In the genomic region with DNA sequence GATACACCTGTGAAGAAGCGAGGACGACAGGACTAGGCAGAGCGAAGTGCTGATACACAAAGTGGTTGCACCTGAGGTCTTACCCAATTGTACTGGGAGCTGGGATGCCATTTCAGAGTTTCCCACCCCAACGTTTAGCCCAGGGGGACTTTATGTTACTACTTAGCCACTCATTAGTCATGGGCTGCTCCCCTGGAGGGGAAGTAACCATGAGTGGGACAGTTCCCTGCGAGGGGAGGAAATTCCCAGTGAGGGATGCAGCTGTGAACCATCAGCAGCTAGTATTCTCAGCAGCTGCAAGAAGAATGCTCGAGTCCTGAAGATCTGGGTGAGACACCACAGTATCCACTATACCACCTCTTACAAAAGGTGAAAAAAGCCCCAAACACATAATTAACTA, we compare ENCODE assay signal across 20 cellular contexts.
"Had no signal": no experiment of that assay in that cellular context is flagged by ENCODE, and none has a peak within 500 bp of the region (broad histone marks: within the 10 kb centered on the region; RNA-seq: fewer than 3 reads in every experiment).

No MANE protein-coding gene starts in this region.

- H3K36me3 ChIP-seq: ascending aorta, cardiac muscle cell had no signal

- H3K9me3 Mint-ChIP-seq: activated naive CD8-positive, alpha-beta T cell treated with anti-CD3 and anti-CD28 coated beads, Interleukin-2, amount 10 ng/mL, durations not matched to agents 7 days and 5 days; activated T-cell treated with anti-CD3 and anti-CD28 coated beads, Interleukin-2, amount 50 U/mL, for 72 hours had no signal

- H3K4me3 ChIP-seq: ascending aorta, cardiac muscle cell had no signal

- H3K4me3 Mint-ChIP-seq: activated CD8-positive, alpha-beta T cell treated with anti-CD3 and anti-CD28 coated beads for 36 hours; activated naive CD4-positive, alpha-beta T cell treated with anti-CD3 and anti-CD28 coated beads, Interleukin-2, amount 10 ng/mL, durations not matched to agents 7 days and 5 days; activated naive CD8-positive, alpha-beta T cell treated with anti-CD3 and anti-CD28 coated beads, Interleukin-2, amount 10 ng/mL, durations not matched to agents 7 days and 5 days; activated T-cell treated with anti-CD3 and anti-CD28 coated beads, Interleukin-2, amount 50 U/mL, for 72 hours; brain had no signal

- H3K27ac ChIP-seq: ascending aorta, cardiac muscle cell had no signal

- H3K27me3 Mint-ChIP-seq: activated naive CD4-positive, alpha-beta T cell treated with anti-CD3 and anti-CD28 coated beads, Interleukin-2, amount 10 ng/mL, durations not matched to agents 7 days and 5 days; activated naive CD8-positive, alpha-beta T cell treated with anti-CD3 and anti-CD28 coated beads, Interleukin-2, amount 10 ng/mL, durations not matched to agents 7 days and 5 days; brain had no signal

- H3K4me1 Mint-ChIP-seq: activated naive CD4-positive, alpha-beta T cell treated with anti-CD3 and anti-CD28 coated beads, Interleukin-2, amount 10 ng/mL, durations not matched to agents 7 days and 5 days; activated naive CD8-positive, alpha-beta T cell treated with anti-CD3 and anti-CD28 coated beads, Interleukin-2, amount 10 ng/mL, durations not matched to agents 7 days and 5 days; brain had no signal

- H3K27me3 ChIP-seq: ascending aorta, cardiac muscle cell had no signal

- H3K36me3 Mint-ChIP-seq: activated naive CD4-positive, alpha-beta T cell treated with anti-CD3 and anti-CD28 coated beads, Interleukin-2, amount 10 ng/mL, durations not matched to agents 7 days and 5 days; activated naive CD8-positive, alpha-beta T cell treated with anti-CD3 and anti-CD28 coated beads, Interleukin-2, amount 10 ng/mL, durations not matched to agents 7 days and 5 days; brain had no signal

- DNase-seq: activated CD4-positive, alpha-beta T cell treated with anti-CD3 and anti-CD28 coated beads for 4 hours; activated CD8-positive, alpha-beta memory T cell treated with anti-CD3 and anti-CD28 coated beads, Interleukin-2, amount 50 U/mL, for 4 hours; activated CD8-positive, alpha-beta T cell treated with anti-CD3 and anti-CD28 coated beads for 36 hours; activated gamma-delta T cell treated with Interleukin-2 at 50 U/mL for 16 hours; activated naive CD4-positive, alpha-beta T cell treated with anti-CD3 and anti-CD28 coated beads, Interleukin-2, amount 10 ng/mL, durations not matched to agents 7 days and 5 days; activated naive CD8-positive, alpha-beta T cell treated with anti-CD3 and anti-CD28 coated beads, Interleukin-2, amount 10 ng/mL, durations not matched to agents 7 days and 5 days; activated T-cell treated with anti-CD3 and anti-CD28 coated beads, Interleukin-2, amount 50 U/mL, for 72 hours; amniotic stem cell; NCI-H1092; NCI-H1417 treated with DMSO at 0.1 percent for 48 hours; NCI-H1694 treated with DMSO at 0.1 percent for 48 hours; NCI-H2029 treated with DMSO at 0.1 percent for 48 hours; NCI-H510A treated with DMSO at 0.1 percent for 48 hours; SW 1271 had no signal

- H3K27ac Mint-ChIP-seq: activated CD8-positive, alpha-beta T cell treated with anti-CD3 and anti-CD28 coated beads for 36 hours; activated naive CD4-positive, alpha-beta T cell treated with anti-CD3 and anti-CD28 coated beads, Interleukin-2, amount 10 ng/mL, durations not matched to agents 7 days and 5 days; activated naive CD8-positive, alpha-beta T cell treated with anti-CD3 and anti-CD28 coated beads, Interleukin-2, amount 10 ng/mL, durations not matched to agents 7 days and 5 days; activated T-cell treated with anti-CD3 and anti-CD28 coated beads, Interleukin-2, amount 50 U/mL, for 72 hours; activated T-helper 2 cell treated with anti-CD3 and anti-CD28 coated beads, Interferon-gamma antibody, Interleukin-2, Interleukin-4, amounts not matched to agents 10 μg/mL and 5 μg/mL and 100 μg/mL, durations not matched to agents 14 hours and 24 hours and 36 hours; brain had no signal

- ATAC-seq: activated CD8-positive, alpha-beta T cell treated with anti-CD3 and anti-CD28 coated beads for 36 hours; activated T-cell treated with anti-CD3 and anti-CD28 coated beads, Interleukin-2, amount 50 U/mL, for 72 hours; Right ventricle myocardium inferior; SK-N-SH treated with all-trans-retinoic acid at 6 μM for 48 hours had no signal

- H3K9me3 ChIP-seq: ascending aorta had no signal

- H3K4me1 ChIP-seq: ascending aorta had no signal
